In the genomic region with DNA sequence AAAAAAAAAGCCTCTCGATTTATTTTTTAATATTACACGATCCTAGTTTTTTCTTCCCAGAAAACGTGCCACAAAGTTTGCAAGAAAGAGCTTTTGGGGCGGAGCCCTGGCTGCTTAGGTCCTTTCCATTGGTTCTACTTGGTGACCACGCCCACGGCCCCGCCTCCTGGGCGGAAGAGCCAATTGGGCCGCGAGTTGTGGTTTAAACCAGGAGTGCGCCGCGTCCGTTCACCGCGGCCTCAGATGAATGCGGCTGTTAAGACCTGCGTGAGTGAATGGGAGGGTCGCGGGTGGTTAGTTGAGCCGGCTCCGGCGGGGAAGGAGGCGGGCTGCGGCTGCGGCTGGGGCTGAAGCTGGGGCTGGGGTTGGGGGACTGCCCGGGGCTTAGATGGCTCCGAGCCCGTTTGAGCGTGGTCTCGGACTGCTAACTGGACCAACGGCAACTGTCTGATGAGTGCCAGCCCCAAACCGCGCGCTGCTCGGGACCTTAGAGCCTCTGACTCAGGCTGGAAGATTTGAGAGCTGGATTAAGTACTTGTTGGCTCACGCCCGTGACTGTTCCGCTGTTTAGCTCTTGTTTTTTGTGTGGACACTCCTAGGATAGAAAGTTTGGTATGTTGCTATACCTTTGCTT, we compare ENCODE assay signal across 8 cellular contexts. TPM values are rescaled to one million over a fixed set of nuclear protein-coding genes. Genes with fewer than 3 reads are reported as not detected.
DNase-seq lines count a peak whose midpoint lies in the region; ATAC-seq, FAIRE-seq and TF ChIP-seq lines count a peak whose summit lies in the region.

A gene (plus strand): TSS at position 231 of the 634 bp plus-strand sequence. CDS start 458 bp downstream, outside the sequence.

- H3K27ac Mint-ChIP-seq in Caco-2 (ENCODE audit: unreplicated experiment) (peak within 1 kb of the TSS; percentile 84), mesothelial cell of epicardium (peak within 1 kb of the TSS; percentile 89)

- H3K27me3 ChIP-seq in Caco-2 (replicated peaks; ENCODE audit: control insufficient read depth, insufficient read depth, low read length) (no peaks in the 10 kb centered on the region), NT2/D1 (ENCODE audit: insufficient read depth, insufficient read length) (no peaks in the 10 kb centered on the region)

- CTCF ChIA-PET in Caco-2 (lab: Charles Lee): interaction anchor here (0.8 to 1.4 kb wide), 3 partner anchors 17 to 46 kb away, joined by 3 to 12 read pairs (median 5); no protein-coding TSS in a partner anchor

- H3K9me3 Mint-ChIP-seq in Caco-2 (ENCODE audit: unreplicated experiment) (no peaks in the 10 kb centered on the region), mesothelial cell of epicardium (no peaks in the 10 kb centered on the region)

- POLR2A ChIA-PET in Caco-2 (lab: Charles Lee): interaction anchor here (0.6 to 1.0 kb wide), 3 partner anchors 18 to 76 kb away, joined by 3 to 5 read pairs (median 3); no protein-coding TSS in a partner anchor

- ATAC-seq in GM21381 (IDR thresholded peaks at IDR 0.05; ENCODE audit: unreplicated experiment): peak; percentile 65

- H3K9me3 ChIP-seq in Caco-2 (no peaks in the 10 kb centered on the region), NT2/D1 (ENCODE audit: insufficient read depth, low read length) (no peaks in the 10 kb centered on the region)

- H3K4me3 ChIP-seq in Caco-2 (ENCODE audit: low read depth, low read length): peak within 1 kb of the TSS; percentile 88
- H3K4me3 ChIP-seq in NT2/D1 (ENCODE audit: insufficient read length, low read depth): peak within 1 kb of the TSS; percentile 68

- H3K36me3 ChIP-seq in Caco-2 (ENCODE audit: control insufficient read depth, insufficient read depth, low read length): no peaks in the 10 kb centered on the region
- peaks cover 37% of the 10 kb centered on the region for H3K36me3 ChIP-seq in NT2/D1 (ENCODE audit: insufficient read depth, insufficient read length, low read length)

- H3K36me3 Mint-ChIP-seq in Caco-2 (ENCODE audit: insufficient read depth, unreplicated experiment) (peaks cover 41% of the 10 kb centered on the region), mesothelial cell of epicardium (peaks cover 2% of the 10 kb centered on the region)

- no peaks in the 10 kb centered on the region for H3K27me3 Mint-ChIP-seq in Caco-2 (ENCODE audit: insufficient read depth, unreplicated experiment)
- no peaks in the 10 kb centered on the region for H3K27me3 Mint-ChIP-seq in mesothelial cell of epicardium (ENCODE audit: low read depth)

- H3K4me1 ChIP-seq in Caco-2 (peaks cover 13% of the 10 kb centered on the region; the same call in 1 of the 2 replicates), NT2/D1 (ENCODE audit: insufficient read depth, insufficient read length) (peaks cover 5% of the 10 kb centered on the region)

- H3K4me3 Mint-ChIP-seq in Caco-2 (ENCODE audit: unreplicated experiment) (peak within 1 kb of the TSS; percentile 83), mesothelial cell of epicardium (peak within 1 kb of the TSS; percentile 88)

- in situ Hi-C loops in endometrial microvascular endothelial cells (cut with HindIII; ENCODE audit: inconsistent ontology term, low pct_unique_long_range_greater_than_20kb, low sequenced_read_pairs): no loop called here

- intact Hi-C loops in Caco-2 (cut with micrococcal nuclease; ENCODE audit: unreplicated experiment): no loop called here

- no TSS peak for BruUV-seq in Caco-2 (replicated peaks; lab: Mats Ljungman, UMichigan)

- DNase-seq in Caco-2 (peak; percentile 96), HTR-8/SVneo (ENCODE audit: insufficient read length, low spot score) (peak; percentile 89), NT2/D1 (ENCODE audit: low read depth, low spot score) (peak; percentile 95), mesothelial cell of epicardium (ENCODE audit: low spot score in 2 of 2, unreplicated experiment in 2 of 2) (peak; percentile 91 to 96)
- DNase-seq in activated CD8-positive, alpha-beta memory T cell treated with anti-CD3 and anti-CD28 coated beads for 48 hours (ENCODE audit: low read depth in 2 of 3, low spot score in 2 of 3): peak; percentile 75 to 84 (median 79)
- DNase-seq in stimulated activated CD8-positive, alpha-beta memory T cell treated with anti-CD3 and anti-CD28 coated beads, Interleukin-15, amount 100 ng/mL, for 4 hours (ENCODE audit: low read depth in 2 of 2): peak; percentile 78 to 79

- H3K9ac ChIP-seq in NT2/D1 (ENCODE audit: insufficient read length, low read depth): peak within 1 kb of the TSS; percentile 79

- TF ChIP-seq CTCF in Caco-2 (IDR thresholded peaks at IDR 0.05; ENCODE audit: insufficient read depth in 1 of 2, low read depth in 1 of 2, low read length in 1 of 2, severe bottlenecking in 1 of 2, unreplicated experiment in 1 of 2): no peak
- TF ChIP-seq CTCF in mesothelial cell of epicardium (IDR thresholded peaks at IDR 0.05; ENCODE audit: unreplicated experiment): no peak

- FAIRE-seq in HTR-8/SVneo (lab: Jason Lieb, UNC): peak; percentile 38

- H3K4me1 Mint-ChIP-seq in Caco-2 (ENCODE audit: low read depth, unreplicated experiment): peaks cover 38% of the 10 kb centered on the region
- H3K4me1 Mint-ChIP-seq in mesothelial cell of epicardium: peaks cover 63% of the 10 kb centered on the region

RNA-seq across cellular contexts. Expression of the gene that starts here (rescaled TPM):
- 148 and 157 TPM in 2 replicates for total RNA-seq in Caco-2 (2022)
- total RNA-seq in endometrial microvascular endothelial cells (ENCODE audit: inconsistent ontology term): 187 TPM
- total RNA-seq in mesothelial cell of epicardium: 42.6 to 43.3 TPM (median 42.7 TPM) in 3 replicates

Comparison
In these comparisons a context has a peak if more than half of its experiments do, and no peak if none do; other contexts are left out.
1. Peak in every context shown above with its lines: DNase-seq, ATAC-seq and H3K4me3 ChIP-seq.